ENCODE assay signal across 8 cellular contexts in genomic region chr15:38991126-38991525, GRCh38.
DNase-seq lines count a peak whose midpoint lies in the region; ATAC-seq, FAIRE-seq and TF ChIP-seq lines count a peak whose summit lies in the region.

No MANE protein-coding gene starts in this region.

- H3K9me3 ChIP-seq in A673 (ENCODE audit: low read depth, low read length, poor library complexity, severe bottlenecking) (no peaks in the 10 kb centered on the region), kidney (ENCODE audit: control insufficient read depth in 1 of 2, low read length in 2 of 2) (no peaks in the 10 kb centered on the region)
- H3K9me3 ChIP-seq in naive thymus-derived CD4-positive, alpha-beta T cell (ENCODE audit: control insufficient read depth in 2 of 3, low read length in 3 of 3), result no peaks in the 10 kb centered on the region

- in situ Hi-C loops in astrocyte of the cerebellum (cut with HindIII; ENCODE audit: low sequenced_read_pairs), result loop anchor here (5.0 kb wide), 1 partner anchor 51 kb away; no protein-coding TSS in a partner anchor

- TF ChIP-seq CTCF in A673 (conservative IDR thresholded peaks at IDR 0.05; ENCODE audit: low read depth, low read length), result peak; percentile 43
- peak; percentile 56 for TF ChIP-seq CTCF in astrocyte of the cerebellum (IDR thresholded peaks at IDR 0.05; ENCODE audit: low read depth, low read length, missing control alignments)
- TF ChIP-seq CTCF in kidney (IDR thresholded peaks at IDR 0.05; ENCODE audit: borderline replicate concordance, extremely low read depth, insufficient read depth), result peak; percentile 44

- no peaks in the 10 kb centered on the region for H3K36me3 Mint-ChIP-seq in naive thymus-derived CD4-positive, alpha-beta T cell

- BruUV-seq in A673 (replicated peaks; lab: Mats Ljungman, UMichigan), result no TSS peak

- no peak overlapping the region for H3K27ac Mint-ChIP-seq in naive thymus-derived CD4-positive, alpha-beta T cell

- H3K4me1 ChIP-seq in A673 (ENCODE audit: insufficient read depth, low read length, poor library complexity, severe bottlenecking) (no peaks in the 10 kb centered on the region), kidney (ENCODE audit: control insufficient read depth in 1 of 2, insufficient read depth in 1 of 2, low read depth in 1 of 2, low read length in 2 of 2) (peaks cover 5 to 26% of the 10 kb centered on the region in 2 donors)
- no peaks in the 10 kb centered on the region for H3K4me1 ChIP-seq in naive thymus-derived CD4-positive, alpha-beta T cell (ENCODE audit: control insufficient read depth in 2 of 2, insufficient read depth in 2 of 2, low read length in 2 of 2)

- no peak overlapping the region for H3K9ac ChIP-seq in kidney (ENCODE audit: low read length in 2 of 2)

- H3K27me3 ChIP-seq in A673 (replicated peaks; ENCODE audit: insufficient read depth, low read depth, low read length, poor library complexity), result peaks cover 10% of the 10 kb centered on the region
- H3K27me3 ChIP-seq in naive thymus-derived CD4-positive, alpha-beta T cell (ENCODE audit: control insufficient read depth in 2 of 2, insufficient read depth in 2 of 2, low read length in 2 of 2), result no peaks in the 10 kb centered on the region

- peaks cover 0 to 35% (median 14%) of the 10 kb centered on the region in 5 donors for H3K27me3 Mint-ChIP-seq in naive thymus-derived CD4-positive, alpha-beta T cell

- H3K36me3 ChIP-seq in A673 (ENCODE audit: insufficient read depth, low read length, poor library complexity, severe bottlenecking) (no peaks in the 10 kb centered on the region), kidney (ENCODE audit: control insufficient read depth in 1 of 2, insufficient read depth in 2 of 2, low read length in 2 of 2) (no peaks in the 10 kb centered on the region)
- H3K36me3 ChIP-seq in naive thymus-derived CD4-positive, alpha-beta T cell (ENCODE audit: control insufficient read depth in 2 of 3, insufficient read depth in 3 of 3, low read length in 3 of 3), result no peaks in the 10 kb centered on the region

- POLR2A ChIA-PET in A673 (lab: Charles Lee; ENCODE audit: low non-redundant PET), result no interaction called here
- POLR2A ChIA-PET in naive thymus-derived CD4-positive, alpha-beta T cell (lab: Charles Lee), result no interaction called here

- H3K4me3 Mint-ChIP-seq in naive thymus-derived CD4-positive, alpha-beta T cell, result no peak overlapping the region

- CTCF ChIA-PET in A673 (lab: Charles Lee), result interaction anchor here (0.6 kb wide), 1 partner anchor 136 kb away, joined by 3 read pairs; no protein-coding TSS in a partner anchor
- CTCF ChIA-PET in naive thymus-derived CD4-positive, alpha-beta T cell (lab: Charles Lee), result no interaction called here

- H3K9me3 Mint-ChIP-seq in naive thymus-derived CD4-positive, alpha-beta T cell, result no peaks in the 10 kb centered on the region

- H3K4me3 ChIP-seq in A673 (ENCODE audit: low read depth, low read length, poor library complexity, severe bottlenecking), result no peak overlapping the region
- no peak overlapping the region for H3K4me3 ChIP-seq in astrocyte of the cerebellum (ENCODE audit: low read depth, low read length)
- no peak overlapping the region for H3K4me3 ChIP-seq in kidney (ENCODE audit: low read length in 2 of 2)
- no peak overlapping the region for H3K4me3 ChIP-seq in naive thymus-derived CD4-positive, alpha-beta T cell (ENCODE audit: low read length)

- DNase-seq in A673 (ENCODE audit: low spot score), result peak; percentile 10
- DNase-seq in HK-2 (ENCODE audit: unreplicated experiment), result peak; percentile 25
- DNase-seq in astrocyte of the cerebellum (ENCODE audit: low read depth), result peak; percentile 34
- no peak for DNase-seq in kidney
- no peak for DNase-seq in NCI-H774 (lab: John Stamatoyannopoulos, UW)
- no peak for DNase-seq in naive thymus-derived CD4-positive, alpha-beta T cell

- peak; percentile 62 for FAIRE-seq in kidney (lab: Jason Lieb, UNC)

- intact Hi-C loops in A673 (cut with micrococcal nuclease; ENCODE audit: unreplicated experiment) (loop anchor here (5.0 to 10.0 kb wide), 2 partner anchors 176 to 284 kb away; no protein-coding TSS in a partner anchor), kidney (cut with DNase I) (loop anchor here (10.0 kb wide), 1 partner anchor 176 kb away; no protein-coding TSS in a partner anchor)
- intact Hi-C loops in naive thymus-derived CD4-positive, alpha-beta T cell (cut with micrococcal nuclease), result no loop called here

- peaks cover 0 to 3% (median 0%) of the 10 kb centered on the region in 7 donors for H3K4me1 Mint-ChIP-seq in naive thymus-derived CD4-positive, alpha-beta T cell

- no peak overlapping the region for H3K27ac ChIP-seq in A673 (ENCODE audit: low read depth, low read length, poor library complexity, severe bottlenecking)
- H3K27ac ChIP-seq in kidney (ENCODE audit: low read depth in 2 of 2, low read length in 2 of 2), result no peak overlapping the region
- H3K27ac ChIP-seq in naive thymus-derived CD4-positive, alpha-beta T cell (ENCODE audit: low read depth, low read length), result no peak overlapping the region

- ATAC-seq in GM18520 (IDR thresholded peaks at IDR 0.05; ENCODE audit: unreplicated experiment), result no peak
- ATAC-seq in HG02970 (IDR thresholded peaks at IDR 0.05; ENCODE audit: low FRiP score, unreplicated experiment), result no peak
- no peak for ATAC-seq in naive thymus-derived CD4-positive, alpha-beta T cell

Comparison
In these comparisons a context has a peak if more than half of its experiments do, and no peak if none do; other contexts are left out.
1. DNase-seq: peak in A673 (single experiment), HK-2 (single experiment) and astrocyte of the cerebellum (single experiment); none in kidney (single experiment), NCI-H774 (single experiment) and naive thymus-derived CD4-positive, alpha-beta T cell (0 of 9).
2. intact Hi-C loops: an anchor here in A673 (5.0 to 10.0 kb wide) and kidney (10.0 kb wide); none called in naive thymus-derived CD4-positive, alpha-beta T cell.
3. Peak in every context shown above with its lines, with median percentiles within 50 percentile points of each other: CTCF ChIP-seq.